Comparison of ENCODE assay signal across 23 cellular contexts in genomic region chr18:36843784-36844183, GRCh38. TPM values are rescaled to one million over a fixed set of nuclear protein-coding genes. Genes with fewer than 3 reads are reported as not detected.
DNase-seq lines count a peak whose midpoint lies in the region; ATAC-seq, FAIRE-seq and TF ChIP-seq lines count a peak whose summit lies in the region.
"Had no signal": no experiment of that assay in that cellular context is flagged by ENCODE, and none has a peak within 500 bp of the region (broad histone marks: within the 10 kb centered on the region; RNA-seq: fewer than 3 reads in every experiment).

No MANE protein-coding gene starts in this region.

- no peaks in the 10 kb centered on the region for H3K27me3 Mint-ChIP-seq in endodermal cell (ENCODE audit: insufficient read depth)
- H3K27me3 Mint-ChIP-seq: activated CD4-positive, alpha-beta T cell treated with anti-CD3 and anti-CD28 coated beads, Interleukin-2, amount 10 ng/mL, durations not matched to agents 7 days and 5 days; brain; CD4-positive, alpha-beta T cell; naive B cell had no signal

- H3K36me3 Mint-ChIP-seq in endodermal cell (ENCODE audit: low read depth): peaks cover 2% of the 10 kb centered on the region

- no peak overlapping the region for H3K14ac ChIP-seq in mesenchymal stem cell (ENCODE audit: low read length in 2 of 2)

- peak; percentile 49 for ATAC-seq in HG02798 (IDR thresholded peaks at IDR 0.05; ENCODE audit: poor library complexity, unreplicated experiment)
- no peak for ATAC-seq in omental fat pad (ENCODE audit: low FRiP score)
- ATAC-seq: right cardiac atrium had no signal

- no peaks in the 10 kb centered on the region for H3K27me3 ChIP-seq in endodermal cell (ENCODE audit: control insufficient read depth, insufficient read depth, low read length, poor library complexity, severe bottlenecking)
- H3K27me3 ChIP-seq in mesenchymal stem cell (ENCODE audit: control insufficient read depth in 1 of 2, insufficient read depth in 1 of 2, low read length in 2 of 2): no peaks in the 10 kb centered on the region

- no peaks in the 10 kb centered on the region for H3K9me3 Mint-ChIP-seq in endodermal cell
- H3K9me3 Mint-ChIP-seq: activated CD4-positive, alpha-beta T cell treated with anti-CD3 and anti-CD28 coated beads, Interleukin-2, amount 10 ng/mL, durations not matched to agents 7 days and 5 days; CD4-positive, alpha-beta T cell; naive B cell had no signal

- H4K91ac ChIP-seq in mesenchymal stem cell (ENCODE audit: low read length): no peak overlapping the region

- H3K27ac ChIP-seq in endodermal cell (ENCODE audit: low read depth, low read length): no peak overlapping the region
- no peak overlapping the region for H3K27ac ChIP-seq in mesenchymal stem cell (ENCODE audit: low read length, poor library complexity, severe bottlenecking)

- H3K4me1 Mint-ChIP-seq in endodermal cell: no peaks in the 10 kb centered on the region

- H3K27ac Mint-ChIP-seq in endodermal cell: no peak overlapping the region
- H3K27ac Mint-ChIP-seq: activated CD4-positive, alpha-beta T cell treated with anti-CD3 and anti-CD28 coated beads, Interleukin-2, amount 10 ng/mL, durations not matched to agents 7 days and 5 days; brain; CD4-positive, alpha-beta T cell had no signal

- TF ChIP-seq CTCF in endodermal cell (conservative IDR thresholded peaks at IDR 0.05) (peak; percentile 24), omental fat pad (IDR thresholded peaks at IDR 0.05) (no peak)

- H2AK5ac ChIP-seq in mesenchymal stem cell (ENCODE audit: low read length, severe bottlenecking): no peak overlapping the region

- FAIRE-seq in frontal cortex (lab: Jason Lieb, UNC): no peak
- FAIRE-seq: colon, kidney had no signal

- WGBS in endodermal cell (ENCODE audit: insufficient coverage in 1 of 2, insufficient read length in 1 of 2), 2 experiments: 79 to 95% methylated on average over 2 of the region's 2 CpGs
- 87% methylated on average over 2 of the region's 2 CpGs for WGBS in mesenchymal stem cell

- no peak overlapping the region for H2BK5ac ChIP-seq in mesenchymal stem cell (ENCODE audit: low read depth, low read length, poor library complexity, severe bottlenecking)

- DNase-seq in EH (ENCODE audit: low read depth) (peak; percentile 3), endodermal cell (no peak), mesenchymal stem cell (peak; percentile 66), omental fat pad (ENCODE audit: low spot score) (no peak), activated T-cell treated with anti-CD3 and anti-CD28 coated beads for 4 hours (no peak), NOMO-1 (lab: John Stamatoyannopoulos, UW; ENCODE audit: unreplicated experiment in 2 of 2) (no peak), frontal cortex (ENCODE audit: low spot score in 2 of 2) (no peak)
- DNase-seq: activated CD4-positive, alpha-beta T cell treated with anti-CD3 and anti-CD28 coated beads, Interleukin-2, amount 10 ng/mL, durations not matched to agents 7 days and 5 days; activated effector memory CD4-positive, alpha-beta T cell treated with Interleukin-2 at 50 U/mL for 16 hours; CD4-positive, alpha-beta T cell; DMS53; foreskin fibroblast; kidney; mesendoderm; naive B cell; NCI-H187; NCI-H748 treated with DMSO at 0.1 percent for 48 hours; right cardiac atrium; Right ventricle myocardium superior; stimulated activated CD4-positive, alpha-beta T cell treated with anti-CD3 and anti-CD28 coated beads, Interleukin-15, amount 100 ng/mL, for 24 hours had no signal

- H4K8ac ChIP-seq in mesenchymal stem cell (ENCODE audit: low read length): no peak overlapping the region

- H3K23ac ChIP-seq in mesenchymal stem cell (ENCODE audit: low read length in 2 of 2): no peak overlapping the region

- H3K9me3 ChIP-seq in endodermal cell (ENCODE audit: control insufficient read depth, low read length) (no peaks in the 10 kb centered on the region), mesenchymal stem cell (ENCODE audit: control insufficient read depth, low read length) (no peaks in the 10 kb centered on the region)

- H3K4me3 ChIP-seq in endodermal cell (ENCODE audit: low read length) (no peak overlapping the region), mesenchymal stem cell (ENCODE audit: insufficient read depth in 1 of 2, low read depth in 1 of 2, low read length in 2 of 2) (no peak overlapping the region)

- H3K79me1 ChIP-seq in mesenchymal stem cell (replicated peaks; ENCODE audit: low read length, poor library complexity, severe bottlenecking): peaks cover 10% of the 10 kb centered on the region

- no peak overlapping the region for H3K4ac ChIP-seq in mesenchymal stem cell (ENCODE audit: low read depth in 1 of 2, low read length in 2 of 2)

- H3K9ac ChIP-seq in endodermal cell (ENCODE audit: extremely low read depth, low read length, poor library complexity, severe bottlenecking) (no peak overlapping the region), mesenchymal stem cell (ENCODE audit: low read length) (peak overlapping the region; percentile 32)

- no peak overlapping the region for H3K18ac ChIP-seq in mesenchymal stem cell (ENCODE audit: low read depth in 1 of 2, low read length in 2 of 2)

- H3K4me1 ChIP-seq in endodermal cell (ENCODE audit: control insufficient read depth, insufficient read depth, low read length): no peaks in the 10 kb centered on the region
- H3K4me1 ChIP-seq in mesenchymal stem cell (ENCODE audit: control insufficient read depth, insufficient read depth, low read depth, low read length): no peaks in the 10 kb centered on the region

- H2BK12ac ChIP-seq in mesenchymal stem cell (ENCODE audit: low read length in 2 of 2): no peak overlapping the region

- no peak overlapping the region for H3K4me2 ChIP-seq in mesenchymal stem cell (ENCODE audit: low read length, poor library complexity, severe bottlenecking)

- no peaks in the 10 kb centered on the region for H3K36me3 ChIP-seq in endodermal cell (ENCODE audit: control insufficient read depth, insufficient read depth, low read length)
- H3K36me3 ChIP-seq in mesenchymal stem cell (ENCODE audit: control insufficient read depth in 1 of 2, insufficient read depth in 2 of 2, low read depth in 1 of 2, low read length in 2 of 2): no peaks in the 10 kb centered on the region

- no peak overlapping the region for H2BK15ac ChIP-seq in mesenchymal stem cell (ENCODE audit: low read depth, poor library complexity, severe bottlenecking)

- H2BK120ac ChIP-seq in mesenchymal stem cell (ENCODE audit: low read depth, low read length): no peak overlapping the region

- H2AFZ ChIP-seq in mesenchymal stem cell (ENCODE audit: low read depth, low read length): no peak overlapping the region

- no peak overlapping the region for H3K4me3 Mint-ChIP-seq in endodermal cell
- H3K4me3 Mint-ChIP-seq: activated CD4-positive, alpha-beta T cell treated with anti-CD3 and anti-CD28 coated beads, Interleukin-2, amount 10 ng/mL, durations not matched to agents 7 days and 5 days; brain; CD4-positive, alpha-beta T cell; naive B cell had no signal

RNA-seq across cellular contexts. Expression of gene KIAA1328, which starts 14.9 kb away (rescaled TPM):
- total RNA-seq in endodermal cell (1 to 10 TPM; 7.6 to 8.4 TPM), omental fat pad (10 to 100 TPM in 2 of 4 donors, 1 to 10 TPM in 2; 6.0 to 23.5 (median 11.1) TPM), frontal cortex (20.4 TPM)
- 7.5 TPM for polyA plus RNA-seq in endodermal cell (2013, experiment 1 of 2)
- 7.3 TPM for polyA plus RNA-seq in endodermal cell (2013, experiment 2 of 2)
- 2.7 TPM for polyA plus RNA-seq in mesenchymal stem cell (2013, experiment 1 of 2)
- polyA plus RNA-seq in mesenchymal stem cell (2013, experiment 2 of 2): 2.7 TPM

RNA-seq across cellular contexts. Expression of gene TPGS2, which starts 15.0 kb away (rescaled TPM):
- 100 to 1,000 TPM; 117 to 128 TPM for total RNA-seq in endodermal cell
- polyA plus RNA-seq in endodermal cell (2013, experiment 1 of 2): 194 TPM
- polyA plus RNA-seq in endodermal cell (2013, experiment 2 of 2): 184 TPM
- polyA plus RNA-seq in mesenchymal stem cell (2013, experiment 1 of 2): 137 TPM
- 138 TPM for polyA plus RNA-seq in mesenchymal stem cell (2013, experiment 2 of 2)
- total RNA-seq in omental fat pad: 100 to 1,000 TPM in 2 of 4 donors, 10 to 100 TPM in 2; 66.6 to 134 (median 101) TPM
- total RNA-seq in frontal cortex: 93.8 TPM

Comparison
In these comparisons a context has a peak if more than half of its experiments do, and no peak if none do; other contexts are left out.
1. DNase-seq: peak in EH (single experiment) and mesenchymal stem cell (single experiment); none in endodermal cell (single experiment), omental fat pad (single experiment), activated T-cell treated with anti-CD3 and anti-CD28 coated beads for 4 hours (single experiment), NOMO-1 (0 of 2) and frontal cortex (0 of 2).